1 cellular context compared by ENCODE assay signal in genomic region chr20:62229667-62230066, GRCh38.
TF ChIP-seq lines count a peak whose summit lies in the region.

No MANE protein-coding gene starts in this region.

TF ChIP-seq in HepG2, 621 proteins besides CTCF, POLR2A, EP300 and RAD21 (continued from another document):
- 0 out of 2 replicates have a peak, but pooled peaks have one; percentile 12 for TF ChIP-seq TRIM22 (IDR thresholded peaks at IDR 0.05)
- no peak for TF ChIP-seq ZNF761 (CRISPR knock-in tag; conservative IDR thresholded peaks at IDR 0.05)
- peak; percentile 45; the same call in 1 of the 2 replicates for TF ChIP-seq ZNF207 (IDR thresholded peaks at IDR 0.05; ENCODE audit: borderline replicate concordance)
- peak; percentile 76; the same call in 1 of the 2 replicates for TF ChIP-seq FOXP1 (IDR thresholded peaks at IDR 0.05)
- TF ChIP-seq FOXP1 (CRISPR knock-in tag; IDR thresholded peaks at IDR 0.05), result no peak
